9 cellular contexts compared by ENCODE assay signal in the genomic region with DNA sequence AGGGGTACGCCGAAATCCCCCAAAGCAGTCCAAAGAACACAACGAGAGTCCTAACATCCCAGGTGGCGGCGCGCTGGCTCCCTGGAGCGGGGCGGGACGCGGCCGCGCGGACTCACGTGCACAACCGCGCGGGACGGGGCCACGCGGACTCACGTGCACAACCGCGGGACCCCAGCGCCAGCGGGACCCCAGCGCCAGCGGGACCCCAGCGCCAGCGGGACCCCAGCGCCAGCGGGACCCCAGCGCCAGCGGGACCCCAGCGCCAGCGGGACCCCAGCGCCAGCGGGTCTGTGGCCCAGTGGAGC. TPM values are rescaled to one million over a fixed set of nuclear protein-coding genes. Genes with fewer than 3 reads are reported as not detected.
A peak's percentile ranks its signal among the peaks of the same experiment; 100 is the strongest.
DNase-seq lines count a peak whose midpoint lies in the region; ATAC-seq and TF ChIP-seq lines count a peak whose summit lies in the region.
"Not testable (repeated sequence)": the region's sequence is repeated elsewhere in the genome, so short reads cannot be mapped to it uniquely, and the experiment has no call there.
"Had no signal": no experiment of that assay in that cellular context is flagged by ENCODE, and none has a peak within 500 bp of the region (broad histone marks: within the 10 kb centered on the region; RNA-seq: fewer than 3 reads in every experiment).

No MANE protein-coding gene starts in this region.

- H3K27me3 ChIP-seq in CD4-positive, CD25-positive, alpha-beta regulatory T cell (ENCODE audit: control insufficient read depth, insufficient read depth, low read length) = not testable (repeated sequence)
- H3K27me3 ChIP-seq in esophagus squamous epithelium (peaks cover 0 to 69% (median 0%) of the 10 kb centered on the region in 4 donors), left lung (peaks cover 10 to 51% of the 10 kb centered on the region in 2 donors), neutrophil (peaks cover 33% of the 10 kb centered on the region), subcutaneous abdominal adipose tissue (ENCODE audit: control insufficient read depth in 5 of 5, insufficient read depth in 4 of 5, low read length in 5 of 5) (peaks cover 11 to 55% (median 26%) of the 10 kb centered on the region in 5 donors)

- POLR2A ChIA-PET in activated CD4-positive, alpha-beta memory T cell treated with anti-CD3 and anti-CD28 coated beads for 36 hours (lab: Charles Lee) = not testable (repeated sequence)

- H3K36me3 Mint-ChIP-seq in CD4-positive, CD25-positive, alpha-beta regulatory T cell; IgD-negative memory B cell; activated CD4-positive, alpha-beta memory T cell treated with anti-CD3 and anti-CD28 coated beads for 36 hours; activated naive CD8-positive, alpha-beta T cell treated with anti-CD3 and anti-CD28 coated beads, Interleukin-2, amount 50 U/mL, for 24 hours (ENCODE audit: low read depth): not testable (repeated sequence)

- not testable (repeated sequence) for H3K36me3 ChIP-seq in CD4-positive, CD25-positive, alpha-beta regulatory T cell (ENCODE audit: control insufficient read depth, insufficient read depth, low read length); esophagus squamous epithelium; left lung; neutrophil; subcutaneous abdominal adipose tissue (ENCODE audit: control insufficient read depth in 5 of 5, insufficient read depth in 5 of 5, low read length in 5 of 5)

- H3K27me3 Mint-ChIP-seq in CD4-positive, CD25-positive, alpha-beta regulatory T cell; activated CD4-positive, alpha-beta memory T cell treated with anti-CD3 and anti-CD28 coated beads for 36 hours; activated naive CD8-positive, alpha-beta T cell treated with anti-CD3 and anti-CD28 coated beads, Interleukin-2, amount 50 U/mL, for 24 hours: not testable (repeated sequence)
- peaks cover 11% of the 10 kb centered on the region for H3K27me3 Mint-ChIP-seq in IgD-negative memory B cell

- intact Hi-C loops in activated CD4-positive, alpha-beta memory T cell treated with anti-CD3 and anti-CD28 coated beads for 36 hours (cut with micrococcal nuclease); left lung (cut with DNase I): not testable (repeated sequence)
- intact Hi-C loops in esophagus squamous epithelium (cut with DNase I) = loop anchor here (5.0 kb wide), 1 partner anchor 141 kb away; the partner anchor contains the start of gene C1orf216

- not testable (repeated sequence) for H3K27ac ChIP-seq in CD4-positive, CD25-positive, alpha-beta regulatory T cell (ENCODE audit: insufficient read depth, low read length, poor library complexity, severe bottlenecking); esophagus squamous epithelium; left lung; subcutaneous abdominal adipose tissue (ENCODE audit: low read depth, low read length)
- H3K27ac ChIP-seq in neutrophil = peak overlapping the region; percentile 77

- not testable (repeated sequence) for DNase-seq in CD4-positive, CD25-positive, alpha-beta regulatory T cell; activated CD4-positive, alpha-beta memory T cell treated with anti-CD3 and anti-CD28 coated beads for 36 hours; activated naive CD8-positive, alpha-beta T cell treated with anti-CD3 and anti-CD28 coated beads, Interleukin-2, amount 50 U/mL, for 24 hours; esophagus squamous epithelium (lab: John Stamatoyannopoulos, UW); left lung

- 52% methylated on average over 3 of the region's 37 CpGs; no CpG with 5 or more reads in 1 of the 2 donors for WGBS in esophagus squamous epithelium, 2 donors

- H3K4me3 ChIP-seq in CD4-positive, CD25-positive, alpha-beta regulatory T cell (ENCODE audit: low read depth, low read length) = not testable (repeated sequence)
- peak overlapping the region; percentile 33 to 69 (median 47) for H3K4me3 ChIP-seq in esophagus squamous epithelium
- H3K4me3 ChIP-seq in left lung = peak overlapping the region; percentile 18 to 50
- H3K4me3 ChIP-seq in neutrophil (ENCODE audit: low read depth in 1 of 2, low read length in 1 of 2) = peak overlapping the region; percentile 88 to 92
- peak overlapping the region in 3 of 5 donors; percentile 22 to 78 (median 73) for H3K4me3 ChIP-seq in subcutaneous abdominal adipose tissue (ENCODE audit: low read depth in 1 of 5, low read length in 5 of 5)

- H3K9ac ChIP-seq in subcutaneous abdominal adipose tissue (ENCODE audit: low read length in 5 of 5) = not testable (repeated sequence)

- H3K4me1 ChIP-seq in CD4-positive, CD25-positive, alpha-beta regulatory T cell (ENCODE audit: control insufficient read depth, insufficient read depth, low read length, poor library complexity, severe bottlenecking) = peaks cover 24% of the 10 kb centered on the region
- H3K4me1 ChIP-seq in esophagus squamous epithelium (peaks cover 16 to 66% (median 19%) of the 10 kb centered on the region in 3 donors), left lung (peaks cover 3 to 53% of the 10 kb centered on the region in 2 donors), neutrophil (ENCODE audit: control insufficient read depth in 1 of 2, insufficient read depth in 1 of 2, low read depth in 1 of 2, low read length in 1 of 2) (peaks cover 32 to 33% of the 10 kb centered on the region in 2 experiments), subcutaneous abdominal adipose tissue (ENCODE audit: control insufficient read depth in 5 of 5, insufficient read depth in 5 of 5, low read length in 5 of 5) (peaks cover 0 to 43% (median 33%) of the 10 kb centered on the region in 5 donors)

- CTCF ChIA-PET in activated CD4-positive, alpha-beta memory T cell treated with anti-CD3 and anti-CD28 coated beads for 36 hours (lab: Charles Lee) = not testable (repeated sequence)

- H3K4me1 Mint-ChIP-seq in CD4-positive, CD25-positive, alpha-beta regulatory T cell = peaks cover 0 to 37% (median 14%) of the 10 kb centered on the region in 4 donors
- H3K4me1 Mint-ChIP-seq in IgD-negative memory B cell = peaks cover 10 to 16% (median 11%) of the 10 kb centered on the region in 3 donors
- H3K4me1 Mint-ChIP-seq in activated CD4-positive, alpha-beta memory T cell treated with anti-CD3 and anti-CD28 coated beads for 36 hours (ENCODE audit: low read depth) = peaks cover 22% of the 10 kb centered on the region
- peaks cover 21% of the 10 kb centered on the region for H3K4me1 Mint-ChIP-seq in activated naive CD8-positive, alpha-beta T cell treated with anti-CD3 and anti-CD28 coated beads, Interleukin-2, amount 50 U/mL, for 24 hours

- H3K4me3 Mint-ChIP-seq in CD4-positive, CD25-positive, alpha-beta regulatory T cell = peak overlapping the region; percentile 68 to 94 (median 92)
- peak overlapping the region; percentile 71 to 98 (median 88) for H3K4me3 Mint-ChIP-seq in IgD-negative memory B cell
- H3K4me3 Mint-ChIP-seq in activated CD4-positive, alpha-beta memory T cell treated with anti-CD3 and anti-CD28 coated beads for 36 hours = peak overlapping the region; percentile 45
- H3K4me3 Mint-ChIP-seq in activated naive CD8-positive, alpha-beta T cell treated with anti-CD3 and anti-CD28 coated beads, Interleukin-2, amount 50 U/mL, for 24 hours = peak overlapping the region; percentile 84

- H3K9me3 ChIP-seq in CD4-positive, CD25-positive, alpha-beta regulatory T cell (ENCODE audit: control insufficient read depth in 2 of 2, low read length in 2 of 2); esophagus squamous epithelium; left lung; neutrophil; subcutaneous abdominal adipose tissue (ENCODE audit: control insufficient read depth in 5 of 5, low read length in 5 of 5): not testable (repeated sequence)

- not testable (repeated sequence) for TF ChIP-seq CTCF in esophagus squamous epithelium (IDR thresholded peaks at IDR 0.05); left lung (IDR thresholded peaks at IDR 0.05); neutrophil (IDR thresholded peaks at IDR 0.05)

- H3K9me3 Mint-ChIP-seq in CD4-positive, CD25-positive, alpha-beta regulatory T cell; IgD-negative memory B cell; activated CD4-positive, alpha-beta memory T cell treated with anti-CD3 and anti-CD28 coated beads for 36 hours; activated naive CD8-positive, alpha-beta T cell treated with anti-CD3 and anti-CD28 coated beads, Interleukin-2, amount 50 U/mL, for 24 hours: not testable (repeated sequence)

- H3K27ac Mint-ChIP-seq in CD4-positive, CD25-positive, alpha-beta regulatory T cell = peak overlapping the region in 2 of 3 donors; percentile 38 to 92
- H3K27ac Mint-ChIP-seq in IgD-negative memory B cell = peak overlapping the region in 2 of 3 donors; percentile 80 to 89
- H3K27ac Mint-ChIP-seq in activated CD4-positive, alpha-beta memory T cell treated with anti-CD3 and anti-CD28 coated beads for 36 hours = not testable (repeated sequence)
- peak overlapping the region; percentile 60 for H3K27ac Mint-ChIP-seq in activated naive CD8-positive, alpha-beta T cell treated with anti-CD3 and anti-CD28 coated beads, Interleukin-2, amount 50 U/mL, for 24 hours

- not testable (repeated sequence) for ATAC-seq in CD4-positive, CD25-positive, alpha-beta regulatory T cell (ENCODE audit: low read depth in 2 of 2); activated naive CD8-positive, alpha-beta T cell treated with anti-CD3 and anti-CD28 coated beads, Interleukin-2, amount 50 U/mL, for 24 hours; left lung

- TF ChIP-seq POLR2A in esophagus squamous epithelium (IDR thresholded peaks at IDR 0.05) = not testable (repeated sequence)

RNA-seq across cellular contexts. Expression of gene TFAP2E, which starts 3.6 kb away (rescaled TPM):
- 5.1 TPM for total RNA-seq in CD4-positive, CD25-positive, alpha-beta regulatory T cell
- under 1 TPM in 3 of 4 donors, not detected in 1; 0.17 to 0.71 (median 0.21) TPM for polyA plus RNA-seq in CD4-positive, CD25-positive, alpha-beta regulatory T cell
- 0.31 TPM for polyA plus RNA-seq in IgD-negative memory B cell
- under 1 TPM; 0.17 to 0.76 TPM for total RNA-seq in activated CD4-positive, alpha-beta memory T cell treated with anti-CD3 and anti-CD28 coated beads for 36 hours
- 1 to 10 TPM in 1 of 4 donors, under 1 TPM in 2, not detected in 1; 0.26 to 1.1 (median 0.38) TPM for total RNA-seq in esophagus squamous epithelium
- total RNA-seq in left lung = 1 to 10 TPM; 1.3 to 1.8 TPM
- total RNA-seq: glomerular endothelial cell had no signal

RNA-seq across cellular contexts. Expression of gene NCDN, which starts 19.1 kb away (rescaled TPM):
- total RNA-seq in CD4-positive, CD25-positive, alpha-beta regulatory T cell = 28.7 TPM
- polyA plus RNA-seq in CD4-positive, CD25-positive, alpha-beta regulatory T cell = 10 to 100 TPM in 2 of 4 donors, 1 to 10 TPM in 2; 5.5 to 11.1 (median 10.1) TPM
- 13.3 TPM for polyA plus RNA-seq in IgD-negative memory B cell
- total RNA-seq in activated CD4-positive, alpha-beta memory T cell treated with anti-CD3 and anti-CD28 coated beads for 36 hours = 10 to 100 TPM; 21.6 to 21.7 TPM
- total RNA-seq in esophagus squamous epithelium (10 to 100 TPM; 10.1 to 13.7 (median 12.1) TPM), left lung (10 to 100 TPM; 23.3 to 42.1 TPM)

RNA-seq across cellular contexts. Expression of gene KIAA0319L, which starts 19.5 kb away (rescaled TPM):
- 72.4 TPM for total RNA-seq in CD4-positive, CD25-positive, alpha-beta regulatory T cell
- 10 to 100 TPM; 16.2 to 21.3 (median 17.4) TPM for polyA plus RNA-seq in CD4-positive, CD25-positive, alpha-beta regulatory T cell
- polyA plus RNA-seq in IgD-negative memory B cell = 25.2 TPM
- total RNA-seq in activated CD4-positive, alpha-beta memory T cell treated with anti-CD3 and anti-CD28 coated beads for 36 hours = 10 to 100 TPM; 28.3 to 30.9 TPM
- 10 to 100 TPM; 24.8 to 53.4 (median 28.4) TPM for total RNA-seq in esophagus squamous epithelium
- total RNA-seq in left lung = 10 to 100 TPM; 76.5 to 91.4 TPM
